In genomic region chr13:79626924-79627323, GRCh38 we compare ENCODE assay signal across 19 cellular contexts.
DNase-seq lines count a peak whose midpoint lies in the region; ATAC-seq, FAIRE-seq and TF ChIP-seq lines count a peak whose summit lies in the region.
"Had no signal": no experiment of that assay in that cellular context is flagged by ENCODE, and none has a peak within 500 bp of the region (broad histone marks: within the 10 kb centered on the region; RNA-seq: fewer than 3 reads in every experiment).

No MANE protein-coding gene starts in this region.

- H3K27ac ChIP-seq in left lung, result no peak overlapping the region
- no peak overlapping the region for H3K27ac ChIP-seq in upper lobe of right lung
- H3K27ac ChIP-seq: BLaER1 treated with 17β-estradiol and CSF1 and Interleukin-3, amounts not matched to agents 10 nM and 100 nM had no signal

- FAIRE-seq in bronchial epithelial cell (lab: Jason Lieb, UNC), result no peak
- FAIRE-seq: GM12892, GM18507 had no signal

- H3K36me3 ChIP-seq in bronchial epithelial cell (ENCODE audit: control insufficient read depth, insufficient read depth, low read length) (no peaks in the 10 kb centered on the region), left lung (no peaks in the 10 kb centered on the region), upper lobe of right lung (no peaks in the 10 kb centered on the region)
- H3K36me3 ChIP-seq: BLaER1 treated with 17β-estradiol and CSF1 and Interleukin-3, amounts not matched to agents 10 nM and 100 nM had no signal

- intact Hi-C loops in left lung (cut with DNase I) (no loop called here), upper lobe of right lung (cut with DNase I) (no loop called here)

- H3K4me1 ChIP-seq in left lung, result peaks cover 0 to 4% of the 10 kb centered on the region in 2 donors
- no peaks in the 10 kb centered on the region for H3K4me1 ChIP-seq in upper lobe of right lung
- H3K4me1 ChIP-seq: BLaER1 treated with 17β-estradiol and CSF1 and Interleukin-3, amounts not matched to agents 10 nM and 100 nM had no signal

- DNase-seq in NCI-H226, result peak; percentile 37
- DNase-seq in bronchial epithelial cell (ENCODE audit: low read depth), result peak; percentile 74
- DNase-seq in left lung, result no peak
- no peak for DNase-seq in upper lobe of right lung
- DNase-seq in NCI-H1436 treated with DMSO at 0.1 percent for 48 hours (lab: John Stamatoyannopoulos, UW), result no peak
- DNase-seq: CD4-positive, CD25-positive, alpha-beta regulatory T cell; CD8-positive, alpha-beta memory T cell; COR-L47; DMS 273 treated with DMSO at 0.1 percent for 48 hours; GDM1; GOT3; H7; HFFc6 had no signal

- no peaks in the 10 kb centered on the region for H3K9me3 ChIP-seq in left lung
- no peaks in the 10 kb centered on the region for H3K9me3 ChIP-seq in upper lobe of right lung
- H3K9me3 ChIP-seq: BLaER1 treated with 17β-estradiol and CSF1 and Interleukin-3, amounts not matched to agents 10 nM and 100 nM had no signal

- no peaks in the 10 kb centered on the region for H3K27me3 ChIP-seq in bronchial epithelial cell (ENCODE audit: control insufficient read depth, insufficient read depth, low read length)
- H3K27me3 ChIP-seq in left lung, result no peaks in the 10 kb centered on the region
- no peaks in the 10 kb centered on the region for H3K27me3 ChIP-seq in upper lobe of right lung
- H3K27me3 ChIP-seq: BLaER1 treated with 17β-estradiol and CSF1 and Interleukin-3, amounts not matched to agents 10 nM and 100 nM had no signal

- ATAC-seq in left lung (peak; percentile 82), upper lobe of right lung (peak; percentile 58), GM18867 (IDR thresholded peaks at IDR 0.05; ENCODE audit: unreplicated experiment) (no peak), GM21723 (IDR thresholded peaks at IDR 0.05; ENCODE audit: unreplicated experiment) (no peak)
- ATAC-seq: HCT116 had no signal

- H3K4me3 ChIP-seq in bronchial epithelial cell (ENCODE audit: low read depth, low read length), result no peak overlapping the region
- H3K4me3 ChIP-seq in left lung, result no peak overlapping the region
- H3K4me3 ChIP-seq in upper lobe of right lung, result no peak overlapping the region
- H3K4me3 ChIP-seq: BLaER1 treated with 17β-estradiol and CSF1 and Interleukin-3, amounts not matched to agents 10 nM and 100 nM had no signal

- TF ChIP-seq CTCF in bronchial epithelial cell (IDR thresholded peaks at IDR 0.05; ENCODE audit: insufficient read depth, low read length, severe bottlenecking) (no peak), left lung (IDR thresholded peaks at IDR 0.05) (no peak), upper lobe of right lung (IDR thresholded peaks at IDR 0.05) (no peak)

Comparison
In these comparisons a context has a peak if more than half of its experiments do, and no peak if none do; other contexts are left out.
1. DNase-seq: peak in NCI-H226 (single experiment) and bronchial epithelial cell (single experiment); none in left lung (0 of 2), upper lobe of right lung (single experiment) and NCI-H1436 treated with DMSO at 0.1 percent for 48 hours (single experiment).
2. ATAC-seq: peak in left lung (single experiment) and upper lobe of right lung (single experiment); none in GM18867 (single experiment) and GM21723 (single experiment).